Comparison of ENCODE assay signal across 8 cellular contexts in the genomic region with DNA sequence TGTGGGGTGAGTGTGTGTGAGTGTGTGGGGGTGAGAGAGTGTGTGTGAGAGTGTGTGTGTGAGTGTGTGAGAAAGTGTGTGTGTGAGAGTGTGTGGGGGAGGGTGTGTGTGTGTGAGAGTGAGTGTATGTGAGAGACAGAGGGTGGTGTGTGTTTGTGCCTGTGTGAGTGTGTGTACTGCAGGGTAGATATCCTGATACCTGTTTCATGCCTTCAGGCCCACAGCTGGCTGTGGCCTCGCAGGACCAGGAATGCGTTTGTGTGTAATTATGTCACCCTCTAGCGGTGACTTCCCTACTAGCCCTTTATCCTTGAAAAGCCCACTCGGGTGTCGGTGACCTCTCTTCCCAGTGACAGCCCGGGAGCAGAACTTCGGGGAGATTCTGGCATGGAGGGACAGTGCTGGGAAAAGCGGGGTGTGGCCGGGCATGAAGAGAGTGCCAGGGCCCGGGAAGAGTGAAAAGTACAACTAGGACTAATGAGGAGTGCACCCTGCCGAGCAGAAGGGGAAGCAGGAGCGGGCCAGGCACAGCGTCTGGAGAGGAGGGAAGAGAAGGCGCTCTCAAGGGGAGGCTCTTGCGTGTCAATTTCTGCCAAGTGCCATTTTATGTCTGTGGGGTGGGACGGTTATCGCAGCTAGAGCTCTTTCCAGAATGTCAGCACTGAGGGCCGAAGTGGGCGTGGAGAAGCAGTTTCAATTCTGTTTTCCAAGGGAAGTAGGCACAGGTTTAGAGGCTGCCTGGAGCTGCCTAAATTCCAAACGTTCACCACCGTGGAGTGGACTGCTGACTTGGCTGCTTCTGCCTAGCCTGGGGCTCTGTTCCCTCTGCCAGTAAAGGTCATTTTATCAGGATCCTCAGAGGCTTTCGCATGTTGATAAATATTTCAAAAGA. TPM values are rescaled to one million over a fixed set of nuclear protein-coding genes. Genes with fewer than 3 reads are reported as not detected.
DNase-seq lines count a peak whose midpoint lies in the region; ATAC-seq and TF ChIP-seq lines count a peak whose summit lies in the region.

No MANE protein-coding gene starts in this region.

- H3K4me1 Mint-ChIP-seq in activated CD8-positive, alpha-beta memory T cell treated with anti-CD3 and anti-CD28 coated beads, Interleukin-2, amount 10 ng/mL, durations not matched to agents 7 days and 5 days = peaks cover 39% of the 10 kb centered on the region
- H3K4me1 Mint-ChIP-seq in endothelial cell (ENCODE audit: unreplicated experiment) = peaks cover 12% of the 10 kb centered on the region

- no peaks in the 10 kb centered on the region for H3K9me3 ChIP-seq in AG04450 (ENCODE audit: control insufficient read depth, insufficient read depth, low read length)
- no peaks in the 10 kb centered on the region for H3K9me3 ChIP-seq in mesenchymal stem cell (ENCODE audit: control insufficient read depth, low read length)
- no peaks in the 10 kb centered on the region for H3K9me3 ChIP-seq in stomach

- peaks cover 4% of the 10 kb centered on the region for H3K27me3 Mint-ChIP-seq in activated CD8-positive, alpha-beta memory T cell treated with anti-CD3 and anti-CD28 coated beads, Interleukin-2, amount 10 ng/mL, durations not matched to agents 7 days and 5 days
- peaks cover 3% of the 10 kb centered on the region for H3K27me3 Mint-ChIP-seq in endothelial cell (ENCODE audit: unreplicated experiment)

- in situ Hi-C loops in GM13977 (cut with MboI; ENCODE audit: low pct_unique_long_range_greater_than_20kb, low sequenced_read_pairs, unreplicated experiment) = no loop called here

- no peaks in the 10 kb centered on the region for H3K9me3 Mint-ChIP-seq in activated CD8-positive, alpha-beta memory T cell treated with anti-CD3 and anti-CD28 coated beads, Interleukin-2, amount 10 ng/mL, durations not matched to agents 7 days and 5 days (ENCODE audit: low read depth)
- no peaks in the 10 kb centered on the region for H3K9me3 Mint-ChIP-seq in endothelial cell (ENCODE audit: unreplicated experiment)

- POLR2A ChIA-PET in AG04450 (lab: Yijun Ruan, JAX) = interaction anchor here (0.6 to 0.8 kb wide), 2 partner anchors 57 to 131 kb away, joined by 3 read pairs; no protein-coding TSS in a partner anchor

- peaks cover 14% of the 10 kb centered on the region for H3K79me1 ChIP-seq in mesenchymal stem cell (replicated peaks; ENCODE audit: low read length, poor library complexity, severe bottlenecking)

- 2% methylated on average over 22 of the region's 22 CpGs for WGBS in mesenchymal stem cell
- 1 to 5% (median 4%) methylated on average over 22 of the region's 22 CpGs for WGBS in stomach, 5 donors

- peak overlapping the region; percentile 88 for H3K9ac ChIP-seq in mesenchymal stem cell (ENCODE audit: low read length)

- H2BK120ac ChIP-seq in mesenchymal stem cell (ENCODE audit: low read depth, low read length) = no peak overlapping the region

- DNase-seq in AG04450 (ENCODE audit: low read depth, low spot score) (peak; percentile 49), GM13977 (ENCODE audit: low spot score) (peak; percentile 57), NCI-H82 treated with DMSO at 0.1 percent for 48 hours (lab: John Stamatoyannopoulos, UW; ENCODE audit: unreplicated experiment) (peak; percentile 30), endothelial cell (ENCODE audit: low spot score) (peak; percentile 74), mesenchymal stem cell (peak; percentile 90), stomach (peak; percentile 73)
- peak; percentile 72 for DNase-seq in activated CD8-positive, alpha-beta memory T cell treated with anti-CD3 and anti-CD28 coated beads, Interleukin-2, amount 10 ng/mL, durations not matched to agents 7 days and 5 days

- H2BK5ac ChIP-seq in mesenchymal stem cell (ENCODE audit: low read depth, low read length, poor library complexity, severe bottlenecking) = peak overlapping the region; percentile 71

- ATAC-seq in HG03521 (IDR thresholded peaks at IDR 0.05; ENCODE audit: unreplicated experiment) = peak; percentile 33
- ATAC-seq in activated CD8-positive, alpha-beta memory T cell treated with anti-CD3 and anti-CD28 coated beads, Interleukin-2, amount 10 ng/mL, durations not matched to agents 7 days and 5 days = peak; percentile 60

- peak overlapping the region; percentile 2 for H2AFZ ChIP-seq in mesenchymal stem cell (ENCODE audit: low read depth, low read length)

- TF ChIP-seq POLR2A in stomach (IDR thresholded peaks at IDR 0.05) = no peak

- peak overlapping the region in 1 of 2 experiments; percentile 37 for H2BK12ac ChIP-seq in mesenchymal stem cell (ENCODE audit: low read length in 2 of 2)

- intact Hi-C loops in stomach (cut with DNase I; ENCODE audit: low total_unique reads) = no loop called here

- H3K4me1 ChIP-seq in mesenchymal stem cell (ENCODE audit: control insufficient read depth, insufficient read depth, low read depth, low read length) = peaks cover 12% of the 10 kb centered on the region
- H3K4me1 ChIP-seq in stomach = peaks cover 15 to 63% (median 44%) of the 10 kb centered on the region in 4 donors

- peak overlapping the region; percentile 26 to 42 for H3K18ac ChIP-seq in mesenchymal stem cell (ENCODE audit: low read depth in 1 of 2, low read length in 2 of 2)

- peak overlapping the region; percentile 65 for H3K27ac ChIP-seq in AG04450 (ENCODE audit: low read depth, low read length)
- H3K27ac ChIP-seq in mesenchymal stem cell (ENCODE audit: low read length, poor library complexity, severe bottlenecking) = peak overlapping the region; percentile 90
- peak overlapping the region; percentile 82 to 92 (median 91) for H3K27ac ChIP-seq in stomach

- no peak for TF ChIP-seq EP300 in stomach (IDR thresholded peaks at IDR 0.05)

- peak overlapping the region; percentile 96 for H3K4me2 ChIP-seq in mesenchymal stem cell (ENCODE audit: low read length, poor library complexity, severe bottlenecking)

- H3K23ac ChIP-seq in mesenchymal stem cell (ENCODE audit: low read length in 2 of 2) = no peak overlapping the region

- H3K36me3 ChIP-seq in mesenchymal stem cell (ENCODE audit: control insufficient read depth in 1 of 2, insufficient read depth in 2 of 2, low read depth in 1 of 2, low read length in 2 of 2) = no peaks in the 10 kb centered on the region
- H3K36me3 ChIP-seq in stomach = no peaks in the 10 kb centered on the region

- peak overlapping the region in 1 of 2 experiments; percentile 51 for H3K4ac ChIP-seq in mesenchymal stem cell (ENCODE audit: low read depth in 1 of 2, low read length in 2 of 2)

- H2BK15ac ChIP-seq in mesenchymal stem cell (ENCODE audit: low read depth, poor library complexity, severe bottlenecking) = no peak overlapping the region

- no peak overlapping the region for H2AK5ac ChIP-seq in mesenchymal stem cell (ENCODE audit: low read length, severe bottlenecking)

- H4K8ac ChIP-seq in mesenchymal stem cell (ENCODE audit: low read length) = peak overlapping the region; percentile 51

- no peak overlapping the region for H3K14ac ChIP-seq in mesenchymal stem cell (ENCODE audit: low read length in 2 of 2)

- H3K36me3 Mint-ChIP-seq in activated CD8-positive, alpha-beta memory T cell treated with anti-CD3 and anti-CD28 coated beads, Interleukin-2, amount 10 ng/mL, durations not matched to agents 7 days and 5 days = peaks cover 2% of the 10 kb centered on the region
- no peaks in the 10 kb centered on the region for H3K36me3 Mint-ChIP-seq in endothelial cell (ENCODE audit: low read depth, unreplicated experiment)

- CTCF ChIA-PET in AG04450 (lab: Charles Lee) = interaction anchor here (0.6 to 4.4 kb wide), 7 partner anchors 13 to 488 kb away, joined by 3 to 37 read pairs (median 3); no protein-coding TSS in a partner anchor
- CTCF ChIA-PET in activated CD8-positive, alpha-beta memory T cell treated with anti-CD3 and anti-CD28 coated beads, Interleukin-2, amount 10 ng/mL, durations not matched to agents 7 days and 5 days (lab: Charles Lee) = interaction anchor here (0.8 to 2.5 kb wide), 12 partner anchors 9 to 491 kb away, joined by 3 to 30 read pairs (median 4); a partner anchor contains a TSS

- peak; percentile 80 for TF ChIP-seq CTCF in AG04450 (IDR thresholded peaks at IDR 0.05; ENCODE audit: low read depth, low read length)
- TF ChIP-seq CTCF in GM13977 (IDR thresholded peaks at IDR 0.05; ENCODE audit: extremely low read depth, insufficient read depth, missing control alignments) = peak; percentile 72
- peak; percentile 50 for TF ChIP-seq CTCF in endothelial cell (IDR thresholded peaks at IDR 0.05; ENCODE audit: unreplicated experiment)
- TF ChIP-seq CTCF in stomach (IDR thresholded peaks at IDR 0.05) = peak in 5 of 7 experiments; percentile 67 to 87 (median 82)

- H3K27ac Mint-ChIP-seq in activated CD8-positive, alpha-beta memory T cell treated with anti-CD3 and anti-CD28 coated beads, Interleukin-2, amount 10 ng/mL, durations not matched to agents 7 days and 5 days = no peak overlapping the region
- no peak overlapping the region for H3K27ac Mint-ChIP-seq in endothelial cell (ENCODE audit: unreplicated experiment)

- peak overlapping the region; percentile 65 for H3K4me3 Mint-ChIP-seq in activated CD8-positive, alpha-beta memory T cell treated with anti-CD3 and anti-CD28 coated beads, Interleukin-2, amount 10 ng/mL, durations not matched to agents 7 days and 5 days
- peak overlapping the region; percentile 90 for H3K4me3 Mint-ChIP-seq in endothelial cell (ENCODE audit: unreplicated experiment)

- H4K91ac ChIP-seq in mesenchymal stem cell (ENCODE audit: low read length) = peak overlapping the region; percentile 76

- H3K27me3 ChIP-seq in AG04450 (ENCODE audit: control insufficient read depth, insufficient read depth, low read length) (no peaks in the 10 kb centered on the region), mesenchymal stem cell (ENCODE audit: control insufficient read depth in 1 of 2, insufficient read depth in 1 of 2, low read length in 2 of 2) (no peaks in the 10 kb centered on the region), stomach (no peaks in the 10 kb centered on the region)

- H3K4me3 ChIP-seq in AG04450 (ENCODE audit: low read depth, low read length) (peak overlapping the region; percentile 52), mesenchymal stem cell (ENCODE audit: insufficient read depth in 1 of 2, low read depth in 1 of 2, low read length in 2 of 2) (peak overlapping the region; percentile 42 to 76), stomach (peak overlapping the region; percentile 44 to 46 (median 45))

RNA-seq across cellular contexts. Expression of a gene that starts 11.0 kb away (rescaled TPM):
- polyA plus RNA-seq in AG04450 (2011; rRNA removed) (3.2 and 4.8 TPM in 2 replicates), stomach (1 to 10 TPM; 2.6 to 7.9 (median 7.2) TPM)
- 7.8 and 7.9 TPM in 2 replicates for polyA minus RNA-seq in AG04450 (2011; rRNA and poly(A)+ RNA removed)
- total RNA-seq in activated CD8-positive, alpha-beta memory T cell treated with anti-CD3 and anti-CD28 coated beads, Interleukin-2, amount 10 ng/mL, durations not matched to agents 7 days and 5 days = 10 to 100 TPM; 28.2 to 33.4 TPM
- total RNA-seq in endothelial cell (ENCODE audit: unreplicated experiment) (14.7 TPM), stomach (10 to 100 TPM in 3 of 5 donors, 1 to 10 TPM in 1, not detected in 1; 5.4 to 36.2 (median 22.9) TPM)
- 4.3 TPM for polyA plus RNA-seq in mesenchymal stem cell (2013, experiment 1 of 2)
- 4.7 TPM for polyA plus RNA-seq in mesenchymal stem cell (2013, experiment 2 of 2)

RNA-seq across cellular contexts. Expression of a gene that starts 23.7 kb away (rescaled TPM):
- polyA plus RNA-seq in AG04450 (2011; rRNA removed) = 22.2 and 25.2 TPM in 2 replicates
- polyA minus RNA-seq in AG04450 (2011; rRNA and poly(A)+ RNA removed) = 24.5 and 31.0 TPM in 2 replicates
- 1 to 10 TPM in 1 of 2 experiments, under 1 TPM in 1; 0.70 to 5.8 TPM for total RNA-seq in activated CD8-positive, alpha-beta memory T cell treated with anti-CD3 and anti-CD28 coated beads, Interleukin-2, amount 10 ng/mL, durations not matched to agents 7 days and 5 days
- 7.5 TPM for total RNA-seq in endothelial cell (ENCODE audit: unreplicated experiment)
- 14.1 TPM for polyA plus RNA-seq in mesenchymal stem cell (2013, experiment 1 of 2)
- 16.0 TPM for polyA plus RNA-seq in mesenchymal stem cell (2013, experiment 2 of 2)
- total RNA-seq in stomach = 10 to 100 TPM in 2 of 5 donors, 1 to 10 TPM in 2, under 1 TPM in 1; 0.45 to 22.3 (median 7.8) TPM
- polyA plus RNA-seq in stomach = 10 to 100 TPM in 1 of 3 donors, 1 to 10 TPM in 2; 4.3 to 13.6 (median 4.4) TPM

Comparison
In these comparisons a context has a peak if more than half of its experiments do, and no peak if none do; other contexts are left out.
1. Peak in every context shown above with its lines: DNase-seq, ATAC-seq, H3K4me3 ChIP-seq and H3K27ac ChIP-seq.
2. DNase-seq: peak in every context shown above with its lines; median percentile 90 in mesenchymal stem cell; 74 in endothelial cell; 73 in stomach; 72 in activated CD8-positive, alpha-beta memory T cell treated with anti-CD3 and anti-CD28 coated beads, Interleukin-2, amount 10 ng/mL, durations not matched to agents 7 days and 5 days; 57 in GM13977; 49 in AG04450; 30 in NCI-H82 treated with DMSO at 0.1 percent for 48 hours.